In genomic region chrX:48696301-48697181, GRCh38 we compare ENCODE assay signal across 8 cellular contexts. TPM values are rescaled to one million over a fixed set of nuclear protein-coding genes. Genes with fewer than 3 reads are reported as not detected.
A peak's percentile ranks its signal among the peaks of the same experiment; 100 is the strongest.
DNase-seq lines count a peak whose midpoint lies in the region; ATAC-seq and TF ChIP-seq lines count a peak whose summit lies in the region.

SUV39H1 (plus strand) TSS chrX:48696734; CDS start chrX:48696785, 51 bp downstream.

- DNase-seq in BJ (ENCODE audit: low read depth) (no peak), GM19240 (ENCODE audit: insufficient read length, low spot score) (peak; percentile 88), NCI-H510A treated with DMSO at 0.1 percent for 48 hours (lab: John Stamatoyannopoulos, UW) (peak; percentile 91), cerebellum (ENCODE audit: low spot score) (peak; percentile 92), kidney glomerular epithelial cell (lab: John Stamatoyannopoulos, UW) (peak; percentile 59)
- DNase-seq in activated CD4-positive, alpha-beta T cell treated with anti-CD3 and anti-CD28 coated beads for 1 hour, result peak; percentile 71
- DNase-seq in stimulated activated CD4-positive, alpha-beta T cell treated with anti-CD3 and anti-CD28 coated beads, Interleukin-15, amount 100 ng/mL, for 48 hours (ENCODE audit: low read depth in 2 of 2), result peak; percentile 73 to 79

- H3K36me3 ChIP-seq in BJ (ENCODE audit: control insufficient read depth, insufficient read depth, low read length), result peaks cover 2% of the 10 kb centered on the region; the same call in 1 of the 2 replicates

- POLR2A ChIA-PET in BJ (lab: Charles Lee), result interaction anchor here (1.0 kb wide), 1 partner anchor 41 kb away, joined by 3 read pairs; no protein-coding TSS in a partner anchor

- peak within 1 kb of the TSS; percentile 60 for H3K4me3 ChIP-seq in BJ (ENCODE audit: low read depth, low read length)

- no peaks in the 10 kb centered on the region for H3K27me3 ChIP-seq in BJ (ENCODE audit: control insufficient read depth, insufficient read depth, low read length)

- TF ChIP-seq CTCF in BJ (IDR thresholded peaks at IDR 0.05; ENCODE audit: insufficient read depth, low read depth, low read length), result no peak

- CTCF ChIA-PET in BJ (lab: Yijun Ruan, JAX), result no interaction called here

- ATAC-seq in HG03442 (IDR thresholded peaks at IDR 0.05; ENCODE audit: unreplicated experiment), result peak; percentile 90

RNA-seq across cellular contexts. Expression of gene SUV39H1, which starts in this region (rescaled TPM):
- 4.1 and 9.7 TPM in 2 replicates for polyA plus RNA-seq in BJ (2011; rRNA removed)
- polyA minus RNA-seq in BJ (2011; rRNA and poly(A)+ RNA removed), result 7.2 and 9.3 TPM in 2 replicates
- 3.3 TPM for total RNA-seq in cerebellum
